Comparison of ENCODE assay signal across 8 cellular contexts in the genomic region with DNA sequence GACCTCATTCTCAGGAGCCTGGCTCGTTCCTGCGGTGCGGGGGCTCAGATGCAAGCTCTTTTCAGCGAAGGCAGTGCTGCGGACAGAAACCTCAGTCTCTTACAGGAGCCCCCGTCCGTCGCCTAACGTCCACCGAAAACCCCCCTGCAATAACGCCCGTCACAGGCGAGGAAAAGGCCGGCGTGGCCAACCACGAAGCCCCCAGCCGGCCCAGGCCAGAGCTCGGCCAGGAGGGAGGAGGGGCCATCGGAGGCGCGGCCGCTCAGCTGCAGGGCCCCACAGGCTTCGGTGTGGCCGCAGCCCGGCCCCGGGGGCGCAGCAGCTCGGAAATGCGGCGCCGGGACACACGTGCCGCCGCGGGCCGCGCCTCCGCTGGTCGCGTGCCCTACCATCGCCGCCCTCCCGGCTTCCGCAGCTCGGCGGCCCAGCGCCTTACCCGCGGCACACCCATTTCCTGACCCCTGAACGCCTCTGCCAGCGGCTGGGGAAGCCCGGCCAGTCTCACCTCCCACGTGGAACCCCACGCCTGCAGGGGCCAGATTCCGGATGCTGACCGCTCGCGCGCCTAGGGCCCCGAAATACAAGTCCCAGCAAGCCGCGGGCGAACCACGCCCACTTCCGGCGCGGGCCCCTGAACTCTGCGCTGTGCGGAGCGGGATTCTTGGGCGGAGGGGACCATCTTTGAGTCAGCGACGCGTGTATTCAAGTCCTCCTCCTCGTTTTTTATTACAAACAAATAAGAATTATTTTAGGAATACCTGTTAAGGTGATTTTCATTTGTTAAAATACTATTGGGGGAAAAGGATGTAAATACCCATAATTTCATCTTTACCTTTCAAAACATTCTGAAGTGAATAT. TPM values are rescaled to one million over a fixed set of nuclear protein-coding genes. Genes with fewer than 3 reads are reported as not detected.
DNase-seq lines count a peak whose midpoint lies in the region; ATAC-seq, FAIRE-seq and TF ChIP-seq lines count a peak whose summit lies in the region.

A gene (minus strand): TSS at position 582 of the 858 bp plus-strand sequence. CDS start 16,537 bp downstream, outside the sequence.

- intact Hi-C loops in activated T-helper 1 cell treated with anti-CD3 and anti-CD28 coated beads, Interleukin-12 subunit alpha, Interleukin-12 subunit beta, Interleukin-2, Interleukin-4 antibody, amounts not matched to agents 30 ng/mL and 10 ng/mL and 1 ng/mL, durations not matched to agents 14 hours and 24 hours and 36 hours (cut with micrococcal nuclease): loop anchor here (1.0 to 5.0 kb wide), 3 partner anchors 21 to 75 kb away; a partner anchor contains a TSS

- no peaks in the 10 kb centered on the region for H3K79me2 ChIP-seq in fibroblast of lung (ENCODE audit: control insufficient read depth, insufficient read depth, low read length)

- peak within 1 kb of the TSS; percentile 57 for H3K4me3 Mint-ChIP-seq in activated T-helper 1 cell treated with anti-CD3 and anti-CD28 coated beads, Interleukin-12 subunit alpha, Interleukin-12 subunit beta, Interleukin-2, Interleukin-4 antibody, amounts not matched to agents 30 ng/mL and 10 ng/mL and 1 ng/mL, durations not matched to agents 14 hours and 24 hours and 36 hours
- peak within 1 kb of the TSS; percentile 87 to 97 (median 92) for H3K4me3 Mint-ChIP-seq in naive B cell

- peaks cover 45% of the 10 kb centered on the region for H3K9me3 Mint-ChIP-seq in activated T-helper 1 cell treated with anti-CD3 and anti-CD28 coated beads, Interleukin-12 subunit alpha, Interleukin-12 subunit beta, Interleukin-2, Interleukin-4 antibody, amounts not matched to agents 30 ng/mL and 10 ng/mL and 1 ng/mL, durations not matched to agents 14 hours and 24 hours and 36 hours
- peaks cover 0 to 13% (median 5%) of the 10 kb centered on the region in 7 donors for H3K9me3 Mint-ChIP-seq in naive B cell

- peak within 1 kb of the TSS; percentile 71 to 90 for H3K27ac ChIP-seq in A549
- H3K27ac ChIP-seq in fibroblast of lung (ENCODE audit: insufficient read depth, low read length): peak within 1 kb of the TSS; percentile 47

- TF ChIP-seq POLR2A in A549 (IDR thresholded peaks at IDR 0.05; ENCODE audit: low read length): no peak

- H3K4me1 ChIP-seq in A549 (no peaks in the 10 kb centered on the region), NT2/D1 (ENCODE audit: insufficient read depth, insufficient read length) (no peaks in the 10 kb centered on the region), fibroblast of lung (ENCODE audit: control insufficient read depth, extremely low read depth, insufficient read depth, low read length) (no peaks in the 10 kb centered on the region)

- peak within 1 kb of the TSS; percentile 90 for H3K4me2 ChIP-seq in A549
- peak within 1 kb of the TSS; percentile 84 for H3K4me2 ChIP-seq in fibroblast of lung (ENCODE audit: extremely low read depth, insufficient read depth, low read length)

- TF ChIP-seq CTCF in A549 (IDR thresholded peaks at IDR 0.05) (no peak), fibroblast of lung (conservative IDR thresholded peaks at IDR 0.05 in 1 of 2, IDR thresholded peaks at IDR 0.05 in 1 of 2; ENCODE audit: low read depth in 1 of 2, low read length in 2 of 2) (no peak)

- H3K9me3 ChIP-seq in A549 (peaks cover 32% of the 10 kb centered on the region), NT2/D1 (ENCODE audit: insufficient read depth, low read length) (no peaks in the 10 kb centered on the region; the same call in 1 of the 2 replicates), fibroblast of lung (ENCODE audit: control insufficient read depth, insufficient read depth, low read depth, low read length) (no peaks in the 10 kb centered on the region)

- peak within 1 kb of the TSS; percentile 75 for H2AFZ ChIP-seq in fibroblast of lung (ENCODE audit: low read length)

- H3K36me3 Mint-ChIP-seq in activated T-helper 1 cell treated with anti-CD3 and anti-CD28 coated beads, Interleukin-12 subunit alpha, Interleukin-12 subunit beta, Interleukin-2, Interleukin-4 antibody, amounts not matched to agents 30 ng/mL and 10 ng/mL and 1 ng/mL, durations not matched to agents 14 hours and 24 hours and 36 hours (ENCODE audit: low read depth): peaks cover 7% of the 10 kb centered on the region
- H3K36me3 Mint-ChIP-seq in naive B cell: peaks cover 8 to 14% of the 10 kb centered on the region in 2 donors

- ATAC-seq in A549 (peak; percentile 95 to 99), GM18861 (IDR thresholded peaks at IDR 0.05; ENCODE audit: unreplicated experiment) (peak; percentile 89), HG03108 (IDR thresholded peaks at IDR 0.05; ENCODE audit: unreplicated experiment) (peak; percentile 95), naive B cell (ENCODE audit: low read depth in 2 of 2) (peak; percentile 90 to 94)

- CTCF ChIA-PET in A549 (lab: Yijun Ruan, JAX): no interaction called here

- no peaks in the 10 kb centered on the region for H4K20me1 ChIP-seq in fibroblast of lung (ENCODE audit: control insufficient read depth, extremely low read depth, insufficient read depth, low read length)

- H3K9ac ChIP-seq in NT2/D1 (ENCODE audit: insufficient read length, low read depth): peak within 1 kb of the TSS; percentile 81
- H3K9ac ChIP-seq in fibroblast of lung (ENCODE audit: insufficient read depth, low read length): peak within 1 kb of the TSS; percentile 65

- FAIRE-seq in A549 (lab: Jason Lieb, UNC): no peak

- peaks cover 17% of the 10 kb centered on the region for H3K4me1 Mint-ChIP-seq in activated T-helper 1 cell treated with anti-CD3 and anti-CD28 coated beads, Interleukin-12 subunit alpha, Interleukin-12 subunit beta, Interleukin-2, Interleukin-4 antibody, amounts not matched to agents 30 ng/mL and 10 ng/mL and 1 ng/mL, durations not matched to agents 14 hours and 24 hours and 36 hours (ENCODE audit: low read depth)
- H3K4me1 Mint-ChIP-seq in naive B cell: peaks cover 32 to 50% (median 42%) of the 10 kb centered on the region in 3 donors

- H3K36me3 ChIP-seq in NT2/D1 (ENCODE audit: insufficient read depth, insufficient read length, low read length) (peaks cover 28% of the 10 kb centered on the region), fibroblast of lung (ENCODE audit: control insufficient read depth, insufficient read depth, low read length) (no peaks in the 10 kb centered on the region)

- WGBS in A549 (ENCODE audit: missing lambda C conversion rate): 20% methylated on average over 35 of the region's 75 CpGs

- H3K27ac Mint-ChIP-seq in activated T-helper 1 cell treated with anti-CD3 and anti-CD28 coated beads, Interleukin-12 subunit alpha, Interleukin-12 subunit beta, Interleukin-2, Interleukin-4 antibody, amounts not matched to agents 30 ng/mL and 10 ng/mL and 1 ng/mL, durations not matched to agents 14 hours and 24 hours and 36 hours: peak within 1 kb of the TSS; percentile 45
- peak within 1 kb of the TSS; percentile 61 to 97 (median 91) for H3K27ac Mint-ChIP-seq in naive B cell

- POLR2A ChIA-PET in A549 (lab: Yijun Ruan, JAX): no interaction called here

- TF ChIP-seq RAD21 in A549 (conservative IDR thresholded peaks at IDR 0.05 in 1 of 2, IDR thresholded peaks at IDR 0.05 in 1 of 2): no peak

- no peak for TF ChIP-seq EP300 in A549 (IDR thresholded peaks at IDR 0.05)

- no peaks in the 10 kb centered on the region for H3K27me3 Mint-ChIP-seq in activated T-helper 1 cell treated with anti-CD3 and anti-CD28 coated beads, Interleukin-12 subunit alpha, Interleukin-12 subunit beta, Interleukin-2, Interleukin-4 antibody, amounts not matched to agents 30 ng/mL and 10 ng/mL and 1 ng/mL, durations not matched to agents 14 hours and 24 hours and 36 hours (ENCODE audit: insufficient read depth)
- H3K27me3 Mint-ChIP-seq in naive B cell: no peaks in the 10 kb centered on the region

- peak; percentile 27 to 81 for DNase-seq in A549 (ENCODE audit: low read depth in 1 of 2, low spot score in 1 of 2)
- DNase-seq in NT2/D1 (ENCODE audit: low read depth, low spot score): peak; percentile 70
- DNase-seq in activated T-helper 1 cell treated with anti-CD3 and anti-CD28 coated beads, Interleukin-12 subunit alpha, Interleukin-12 subunit beta, Interleukin-2, Interleukin-4 antibody, amounts not matched to agents 30 ng/mL and 10 ng/mL and 1 ng/mL, durations not matched to agents 14 hours and 24 hours and 36 hours (ENCODE audit: low spot score): peak; percentile 48
- peak; percentile 89 to 92 for DNase-seq in fibroblast of lung (ENCODE audit: low read depth in 2 of 2)
- peak; percentile 79 for DNase-seq in naive B cell
- peak; percentile 73 to 86 for DNase-seq in stimulated activated CD8-positive, alpha-beta memory T cell treated with anti-CD3 and anti-CD28 coated beads, Interleukin-7, amount 100 ng/mL, for 4 hours (ENCODE audit: low read depth in 2 of 2)

- peak within 1 kb of the TSS; percentile 64 for H3K4me3 ChIP-seq in A549
- H3K4me3 ChIP-seq in NT2/D1 (ENCODE audit: insufficient read length, low read depth): peak within 1 kb of the TSS; percentile 56
- H3K4me3 ChIP-seq in fibroblast of lung (replicated peaks in 1 of 4; ENCODE audit: control extremely low read depth in 1 of 4, insufficient read depth in 1 of 4, low read depth in 3 of 4, low read length in 4 of 4): peak within 1 kb of the TSS; percentile 62 to 76 (median 65)

- H3K27me3 ChIP-seq in NT2/D1 (ENCODE audit: insufficient read depth, insufficient read length) (no peaks in the 10 kb centered on the region), fibroblast of lung (ENCODE audit: control insufficient read depth, insufficient read depth, low read length) (no peaks in the 10 kb centered on the region)

TF ChIP-seq in A549, 52 proteins besides CTCF, POLR2A, EP300 and RAD21 (continues in another document):
- TF ChIP-seq KDM1A (IDR thresholded peaks at IDR 0.05; ENCODE audit: low read depth): no peak
- no peak for TF ChIP-seq GATA3 (IDR thresholded peaks at IDR 0.05; ENCODE audit: borderline replicate concordance)
- TF ChIP-seq HOXA7 (CRISPR knock-in tag; IDR thresholded peaks at IDR 0.05): no peak
- no peak for TF ChIP-seq HDAC2 (IDR thresholded peaks at IDR 0.05)
- TF ChIP-seq HOXB13 (CRISPR knock-in tag; IDR thresholded peaks at IDR 0.05; ENCODE audit: low read depth): peak; percentile 90
- TF ChIP-seq TP53 (CRISPR knock-in tag; IDR thresholded peaks at IDR 0.05): 0 out of 2 replicates have a peak, but pooled peaks have one; percentile 62

RNA-seq across cellular contexts. Expression of the gene that starts here (rescaled TPM):
- polyA plus RNA-seq in A549 (2011; rRNA removed): 4.7 and 6.0 TPM in 2 replicates
- 1.3 and 1.7 TPM in 2 replicates for polyA plus RNA-seq in A549 (2012; cell fraction: cytosol; rRNA removed)
- 1.5 and 3.4 TPM in 2 replicates for polyA plus RNA-seq in A549 (2012; cell fraction: nucleus; rRNA removed)
- 3.2 to 4.1 TPM (median 3.4 TPM) in 3 replicates for polyA plus RNA-seq in A549 (2017; fragmentation: RNase III; extraction: RNeasy Plus Mini Kit Qiagen cat#74134 plus additional on column Dnase treatment)
- 5.9 and 8.1 TPM in 2 replicates for polyA minus RNA-seq in A549 (2011; rRNA and poly(A)+ RNA removed)
- 1.4 and 1.7 TPM in 2 replicates for total RNA-seq in activated T-helper 1 cell treated with anti-CD3 and anti-CD28 coated beads, Interleukin-12 subunit alpha, Interleukin-12 subunit beta, Interleukin-2, Interleukin-4 antibody, amounts not matched to agents 30 ng/mL and 10 ng/mL and 1 ng/mL, durations not matched to agents 14 hours and 24 hours and 36 hours
- total RNA-seq in fibroblast of lung: 6.2 and 7.8 TPM in 2 replicates
- polyA plus RNA-seq in fibroblast of lung: 3.8 and 5.4 TPM in 2 replicates
- 2.5 and 3.7 TPM in 2 replicates for polyA plus RNA-seq in fibroblast of lung (2012)
- polyA minus RNA-seq in fibroblast of lung (ENCODE audit: low replicate concordance): 3.4 and 4.9 TPM in 2 replicates
- 10 to 100 TPM in 1 of 6 donors, 1 to 10 TPM in 5; 1.9 to 14.1 (median 3.0) TPM for polyA plus RNA-seq in naive B cell (ENCODE audit: low read depth in 6 of 6)

Comparison
In these comparisons a context has a peak if more than half of its experiments do, and no peak if none do; other contexts are left out.
1. Peak in every context shown above with its lines: DNase-seq, ATAC-seq, H3K4me3 ChIP-seq and H3K27ac ChIP-seq.